ENCODE assay signal across 8 cellular contexts in the genomic region with DNA sequence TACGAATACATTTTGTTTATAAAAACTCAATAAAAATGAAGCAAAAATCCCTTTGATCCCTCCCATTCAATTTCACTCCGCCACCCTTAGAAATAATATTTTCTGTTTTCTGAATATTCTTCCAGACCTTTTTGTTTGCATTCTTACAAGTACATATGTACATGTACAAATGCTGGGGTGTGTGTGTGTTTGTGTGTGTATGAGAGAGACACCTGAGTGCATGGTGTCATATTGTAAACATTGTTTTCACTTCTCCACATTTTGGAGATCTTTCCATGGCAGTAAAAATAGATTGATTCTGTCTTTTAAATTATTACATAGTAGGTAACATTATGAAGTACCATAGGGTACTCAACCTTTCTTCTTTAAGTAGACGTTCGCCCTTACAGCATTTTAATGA. TPM values are rescaled to one million over a fixed set of nuclear protein-coding genes. Genes with fewer than 3 reads are reported as not detected.
DNase-seq lines count a peak whose midpoint lies in the region; ATAC-seq, FAIRE-seq and TF ChIP-seq lines count a peak whose summit lies in the region.

No MANE protein-coding gene starts in this region.

- no peak for TF ChIP-seq POLR2A in heart left ventricle (IDR thresholded peaks at IDR 0.05)
- no peak for TF ChIP-seq POLR2A in HepG2 (IDR thresholded peaks at IDR 0.05; ENCODE audit: insufficient read depth in 1 of 2, low read depth in 2 of 2, low read length in 2 of 2)

- H3K4me2 ChIP-seq in HepG2 (ENCODE audit: low read depth, low read length) = peak overlapping the region; percentile 70

- no peak for FAIRE-seq in HepG2 (lab: Jason Lieb, UNC)

- DNase-seq in heart left ventricle (no peak), left ventricle myocardium superior (no peak), HepG2 (ENCODE audit: low spot score) (peak; percentile 12), AG08395 (ENCODE audit: low spot score) (no peak), RWPE1 (ENCODE audit: low spot score) (no peak)
- DNase-seq in activated T-helper 2 cell treated with anti-CD3 and anti-CD28 coated beads, Interferon-gamma antibody, Interleukin-2, Interleukin-4, amounts not matched to agents 10 μg/mL and 5 μg/mL and 100 μg/mL, durations not matched to agents 14 hours and 24 hours and 36 hours (ENCODE audit: low spot score) = no peak

- no peak overlapping the region for H2AFZ ChIP-seq in HepG2 (ENCODE audit: low read length)

- no peaks in the 10 kb centered on the region for H3K27me3 ChIP-seq in heart left ventricle
- peaks cover 0 to 5% of the 10 kb centered on the region in 2 experiments; a peak in 1 of 5 replicates for H3K27me3 ChIP-seq in HepG2 (ENCODE audit: control insufficient read depth in 1 of 2, insufficient read depth in 2 of 2, low read length in 2 of 2)

- no peaks in the 10 kb centered on the region for H3K9me3 ChIP-seq in heart left ventricle
- no peaks in the 10 kb centered on the region for H3K9me3 ChIP-seq in HepG2 (ENCODE audit: low read length)

- intact Hi-C loops in heart left ventricle (cut with DNase I) (loop anchor here (5.0 to 10.0 kb wide), 10 partner anchors 59 to 716 kb away; a partner anchor contains a TSS), left ventricle myocardium superior (cut with micrococcal nuclease) (no loop called here), HepG2 (cut with micrococcal nuclease; ENCODE audit: unreplicated experiment) (loop anchor here (5.0 to 10.0 kb wide), 3 partner anchors 133 to 711 kb away; a partner anchor contains a TSS)
- intact Hi-C loops in activated T-helper 2 cell treated with anti-CD3 and anti-CD28 coated beads, Interferon-gamma antibody, Interleukin-2, Interleukin-4, amounts not matched to agents 10 μg/mL and 5 μg/mL and 100 μg/mL, durations not matched to agents 14 hours and 24 hours and 36 hours (cut with micrococcal nuclease) = loop anchor here (5.0 to 10.0 kb wide), 6 partner anchors 47 to 387 kb away; a partner anchor contains a TSS

- H3K36me3 Mint-ChIP-seq in activated T-helper 2 cell treated with anti-CD3 and anti-CD28 coated beads, Interferon-gamma antibody, Interleukin-2, Interleukin-4, amounts not matched to agents 10 μg/mL and 5 μg/mL and 100 μg/mL, durations not matched to agents 14 hours and 24 hours and 36 hours (ENCODE audit: low read depth) = peaks cover 18% of the 10 kb centered on the region

- H3K27ac ChIP-seq in heart left ventricle = peak overlapping the region; percentile 93 to 99 (median 96)
- H3K27ac ChIP-seq in HepG2 (ENCODE audit: extremely low read length, insufficient read depth, low read length) = peak overlapping the region; percentile 97
- no peak overlapping the region for H3K27ac ChIP-seq in urinary bladder (ENCODE audit: low read depth)
- no peak overlapping the region for H3K27ac ChIP-seq in RWPE1

- peaks cover 30% of the 10 kb centered on the region for H3K4me1 Mint-ChIP-seq in activated T-helper 2 cell treated with anti-CD3 and anti-CD28 coated beads, Interferon-gamma antibody, Interleukin-2, Interleukin-4, amounts not matched to agents 10 μg/mL and 5 μg/mL and 100 μg/mL, durations not matched to agents 14 hours and 24 hours and 36 hours (ENCODE audit: low read depth)

- peaks cover 85% of the 10 kb centered on the region for H3K79me2 ChIP-seq in HepG2 (ENCODE audit: insufficient read depth, low read length)

- TSS peak; percentile 65 for BruUV-seq in HepG2 (replicated peaks; lab: Mats Ljungman, UMichigan)

- 38 to 45% (median 41%) methylated on average over 4 of the region's 4 CpGs for WGBS in heart left ventricle, 4 donors
- 25% methylated on average over 4 of the region's 4 CpGs for WGBS in HepG2 (ENCODE audit: low lambda C conversion rate)
- 40% methylated on average over 4 of the region's 4 CpGs for WGBS in urinary bladder

- H3K9ac ChIP-seq in HepG2 (ENCODE audit: insufficient read depth, low read depth, low read length) = peak overlapping the region; percentile 99

- H3K36me3 ChIP-seq in heart left ventricle (peaks cover 0 to 6% (median 0%) of the 10 kb centered on the region in 9 donors), HepG2 (replicated peaks in 1 of 2; ENCODE audit: control insufficient read depth in 1 of 2, insufficient read depth in 2 of 2, low read length in 2 of 2) (peaks cover 0 to 5% of the 10 kb centered on the region in 2 experiments; a peak in 2 of 5 replicates), urinary bladder (ENCODE audit: insufficient read depth) (no peaks in the 10 kb centered on the region)

- TF ChIP-seq RAD21 in HepG2 (CRISPR knock-in tag; IDR thresholded peaks at IDR 0.05) = no peak

- TF ChIP-seq CTCF in heart left ventricle (IDR thresholded peaks at IDR 0.05) = no peak
- TF ChIP-seq CTCF in HepG2 (CRISPR knock-in tag; IDR thresholded peaks at IDR 0.05) = no peak
- no peak for TF ChIP-seq CTCF in RWPE1 (conservative IDR thresholded peaks at IDR 0.05; ENCODE audit: low read depth)

- H3K27me3 Mint-ChIP-seq in activated T-helper 2 cell treated with anti-CD3 and anti-CD28 coated beads, Interferon-gamma antibody, Interleukin-2, Interleukin-4, amounts not matched to agents 10 μg/mL and 5 μg/mL and 100 μg/mL, durations not matched to agents 14 hours and 24 hours and 36 hours (ENCODE audit: low read depth) = no peaks in the 10 kb centered on the region

- POLR2A ChIA-PET in HepG2 (lab: Yijun Ruan, JAX) (interaction anchor here (3.6 to 4.0 kb wide), 2 partner anchors 11 to 20 kb away, joined by 44 to 59 read pairs; no protein-coding TSS in a partner anchor), RWPE1 (lab: Yijun Ruan, JAX; ENCODE audit: low non-redundant PET) (no interaction called here)

- H3K4me1 ChIP-seq in heart left ventricle (peaks cover 0 to 57% (median 29%) of the 10 kb centered on the region in 12 donors), HepG2 (ENCODE audit: insufficient read depth, low read length) (peaks cover 30% of the 10 kb centered on the region), urinary bladder (ENCODE audit: insufficient read depth) (no peaks in the 10 kb centered on the region)

- H4K20me1 ChIP-seq in HepG2 (ENCODE audit: insufficient read depth, low read length) = peaks cover 17% of the 10 kb centered on the region

- CTCF ChIA-PET in HepG2 (lab: Yijun Ruan, JAX; ENCODE audit: low intra/inter-chr PET ratio, low total read pairs) (no interaction called here), RWPE1 (lab: Yijun Ruan, JAX) (interaction anchor here (0.6 kb wide), 1 partner anchor 846 kb away, joined by 4 read pairs; no protein-coding TSS in a partner anchor)

- peak overlapping the region; percentile 94 for H3K4me3 Mint-ChIP-seq in activated T-helper 2 cell treated with anti-CD3 and anti-CD28 coated beads, Interferon-gamma antibody, Interleukin-2, Interleukin-4, amounts not matched to agents 10 μg/mL and 5 μg/mL and 100 μg/mL, durations not matched to agents 14 hours and 24 hours and 36 hours (ENCODE audit: low read depth)

- ATAC-seq in heart left ventricle (no peak), left ventricle myocardium superior (no peak), HepG2 (no peak), GM19351 (IDR thresholded peaks at IDR 0.05; ENCODE audit: unreplicated experiment) (no peak)

- H3K9me3 Mint-ChIP-seq in activated T-helper 2 cell treated with anti-CD3 and anti-CD28 coated beads, Interferon-gamma antibody, Interleukin-2, Interleukin-4, amounts not matched to agents 10 μg/mL and 5 μg/mL and 100 μg/mL, durations not matched to agents 14 hours and 24 hours and 36 hours = no peaks in the 10 kb centered on the region

- no peak for TF ChIP-seq EP300 in HepG2 (IDR thresholded peaks at IDR 0.05; ENCODE audit: low read depth in 2 of 2, low read length in 2 of 2)
- TF ChIP-seq EP300 in HepG2 (CRISPR knock-in tag; IDR thresholded peaks at IDR 0.05; ENCODE audit: borderline replicate concordance) = no peak

- H3K27ac Mint-ChIP-seq in activated T-helper 2 cell treated with anti-CD3 and anti-CD28 coated beads, Interferon-gamma antibody, Interleukin-2, Interleukin-4, amounts not matched to agents 10 μg/mL and 5 μg/mL and 100 μg/mL, durations not matched to agents 14 hours and 24 hours and 36 hours = peak overlapping the region; percentile 96

- in situ Hi-C loops in HepG2 (cut with HindIII; ENCODE audit: extremely low pct_ligation_motif_present, low pct_unique_long_range_greater_than_20kb) = loop anchor here (10.0 kb wide), 1 partner anchor 223 kb away; no protein-coding TSS in a partner anchor

- peak overlapping the region; percentile 72 to 97 (median 82) for H3K4me3 ChIP-seq in heart left ventricle
- H3K4me3 ChIP-seq in HepG2 (replicated peaks in 1 of 3; ENCODE audit: insufficient read depth in 1 of 3, low read depth in 2 of 3, low read length in 3 of 3) = peak overlapping the region; percentile 90 to 97 (median 96); a peak in 5 of 6 replicates
- H3K4me3 ChIP-seq in urinary bladder (ENCODE audit: low read depth, low read length) = peak overlapping the region; percentile 13

RNA-seq across cellular contexts. Expression of a gene that starts 1.2 kb away (rescaled TPM):
- 100 to 1,000 TPM in 8 of 9 donors, 10 to 100 TPM in 1; 69.5 to 260 (median 214) TPM for total RNA-seq in heart left ventricle
- 100 to 1,000 TPM; 163 to 206 TPM for polyA plus RNA-seq in heart left ventricle
- total RNA-seq in left ventricle myocardium superior = 237 TPM
- total RNA-seq in activated T-helper 2 cell treated with anti-CD3 and anti-CD28 coated beads, Interferon-gamma antibody, Interleukin-2, Interleukin-4, amounts not matched to agents 10 μg/mL and 5 μg/mL and 100 μg/mL, durations not matched to agents 14 hours and 24 hours and 36 hours = 45.6 and 48.7 TPM in 2 replicates
- 136 and 167 TPM in 2 replicates for total RNA-seq in HepG2 (2016; rRNA removed; fragmentation: Illumina TruSeq; extraction: Trizol)
- total RNA-seq in HepG2 (2016; cell fraction: cytosol; rRNA removed; fragmentation: Illumina TruSeq; extraction: Trizol; ENCODE audit: low read depth) = 55.7 and 74.9 TPM in 2 replicates
- 135 and 177 TPM in 2 replicates for total RNA-seq in HepG2 (2016; cell fraction: insoluble cytoplasmic fraction; rRNA removed; fragmentation: Illumina TruSeq; extraction: Trizol)
- 99.6 and 124 TPM in 2 replicates for total RNA-seq in HepG2 (2016; cell fraction: membrane; rRNA removed; fragmentation: Illumina TruSeq; extraction: Trizol)
- 59.5 and 60.1 TPM in 2 replicates for total RNA-seq in HepG2 (2016; cell fraction: nucleus; rRNA removed; fragmentation: Illumina TruSeq; extraction: Trizol)
- polyA plus RNA-seq in HepG2 (2011; rRNA removed) = 30.6 and 38.8 TPM in 2 replicates
- 20.0 and 25.7 TPM in 2 replicates for polyA plus RNA-seq in HepG2 (2011; cell fraction: cytosol; rRNA removed)
- 4.9 and 6.2 TPM in 2 replicates for polyA plus RNA-seq in HepG2 (2011; cell fraction: nucleus; rRNA removed)
- 44.9 and 69.4 TPM in 2 replicates for polyA plus RNA-seq in HepG2 (2012)
- 87.5 and 128 TPM in 2 replicates for polyA plus RNA-seq in HepG2 (2016; cell fraction: cytosol; fragmentation: Illumina TruSeq; extraction: Trizol; ENCODE audit: low read depth)
- 185 and 198 TPM in 2 replicates for polyA plus RNA-seq in HepG2 (2016; cell fraction: insoluble cytoplasmic fraction; fragmentation: Illumina TruSeq; extraction: Trizol; ENCODE audit: low read depth)
- polyA plus RNA-seq in HepG2 (2016; cell fraction: membrane; fragmentation: Illumina TruSeq; extraction: Trizol; ENCODE audit: low read depth) = 103 and 146 TPM in 2 replicates
- 116 and 120 TPM in 2 replicates for polyA plus RNA-seq in HepG2 (2016; cell fraction: nucleus; fragmentation: Illumina TruSeq; extraction: Trizol; ENCODE audit: insufficient read depth, low read depth)
- polyA minus RNA-seq in HepG2 (2011; rRNA and poly(A)+ RNA removed; ENCODE audit: low replicate concordance) = 6.2 and 10.8 TPM in 2 replicates
- polyA minus RNA-seq in HepG2 (2011; cell fraction: cytosol; rRNA and poly(A)+ RNA removed) = 11.6 and 17.2 TPM in 2 replicates
- polyA minus RNA-seq in HepG2 (2011; cell fraction: nucleus; rRNA and poly(A)+ RNA removed) = 10.8 and 11.7 TPM in 2 replicates
- total RNA-seq in urinary bladder = 41.7 TPM
- polyA plus RNA-seq in urinary bladder = 48.4 TPM

RNA-seq across cellular contexts. Expression of a gene that starts 1.6 kb away (rescaled TPM):
- total RNA-seq in heart left ventricle (100 to 1,000 TPM; 145 to 245 (median 180) TPM), left ventricle myocardium superior (234 TPM), HepG2 (2016; rRNA removed; fragmentation: Illumina TruSeq; extraction: Trizol) (24.7 and 26.9 TPM in 2 replicates), urinary bladder (114 TPM)
- polyA plus RNA-seq in heart left ventricle (100 to 1,000 TPM in 1 of 2 donors, 10 to 100 TPM in 1; 66.9 to 109 TPM), HepG2 (2011; rRNA removed) (29.8 and 33.7 TPM in 2 replicates), urinary bladder (39.3 TPM)
- total RNA-seq in activated T-helper 2 cell treated with anti-CD3 and anti-CD28 coated beads, Interferon-gamma antibody, Interleukin-2, Interleukin-4, amounts not matched to agents 10 μg/mL and 5 μg/mL and 100 μg/mL, durations not matched to agents 14 hours and 24 hours and 36 hours = 29.6 and 33.1 TPM in 2 replicates
- total RNA-seq in HepG2 (2016; cell fraction: cytosol; rRNA removed; fragmentation: Illumina TruSeq; extraction: Trizol; ENCODE audit: low read depth) = 19.2 and 19.8 TPM in 2 replicates
- 24.4 and 26.6 TPM in 2 replicates for total RNA-seq in HepG2 (2016; cell fraction: insoluble cytoplasmic fraction; rRNA removed; fragmentation: Illumina TruSeq; extraction: Trizol)
- 30.2 and 31.2 TPM in 2 replicates for total RNA-seq in HepG2 (2016; cell fraction: membrane; rRNA removed; fragmentation: Illumina TruSeq; extraction: Trizol)
- total RNA-seq in HepG2 (2016; cell fraction: nucleus; rRNA removed; fragmentation: Illumina TruSeq; extraction: Trizol) = 35.5 and 41.2 TPM in 2 replicates
- 18.7 and 31.3 TPM in 2 replicates for polyA plus RNA-seq in HepG2 (2011; cell fraction: cytosol; rRNA removed)
- polyA plus RNA-seq in HepG2 (2011; cell fraction: nucleus; rRNA removed) = 24.6 and 25.9 TPM in 2 replicates
- polyA plus RNA-seq in HepG2 (2012) = 17.8 and 22.4 TPM in 2 replicates
- 7.0 and 7.9 TPM in 2 replicates for polyA plus RNA-seq in HepG2 (2016; cell fraction: cytosol; fragmentation: Illumina TruSeq; extraction: Trizol; ENCODE audit: low read depth)
- 26.4 and 26.6 TPM in 2 replicates for polyA plus RNA-seq in HepG2 (2016; cell fraction: insoluble cytoplasmic fraction; fragmentation: Illumina TruSeq; extraction: Trizol; ENCODE audit: low read depth)
- 18.2 and 18.5 TPM in 2 replicates for polyA plus RNA-seq in HepG2 (2016; cell fraction: membrane; fragmentation: Illumina TruSeq; extraction: Trizol; ENCODE audit: low read depth)
- 30.5 and 31.0 TPM in 2 replicates for polyA plus RNA-seq in HepG2 (2016; cell fraction: nucleus; fragmentation: Illumina TruSeq; extraction: Trizol; ENCODE audit: insufficient read depth, low read depth)
- polyA minus RNA-seq in HepG2 (2011; rRNA and poly(A)+ RNA removed; ENCODE audit: low replicate concordance) = 20.4 and 41.0 TPM in 2 replicates
- 19.0 and 23.2 TPM in 2 replicates for polyA minus RNA-seq in HepG2 (2011; cell fraction: cytosol; rRNA and poly(A)+ RNA removed)
- 115 and 116 TPM in 2 replicates for polyA minus RNA-seq in HepG2 (2011; cell fraction: nucleus; rRNA and poly(A)+ RNA removed)

RNA-seq across cellular contexts. Expression of a gene that starts 24.1 kb away (rescaled TPM):
- under 1 TPM in 8 of 9 donors, not detected in 1; 0.07 to 0.83 (median 0.48) TPM for total RNA-seq in heart left ventricle
- polyA plus RNA-seq in heart left ventricle = under 1 TPM; 0.19 to 0.25 TPM
- 0.47 TPM for total RNA-seq in left ventricle myocardium superior
- 0.07 and 0.09 TPM in 2 replicates for total RNA-seq in activated T-helper 2 cell treated with anti-CD3 and anti-CD28 coated beads, Interferon-gamma antibody, Interleukin-2, Interleukin-4, amounts not matched to agents 10 μg/mL and 5 μg/mL and 100 μg/mL, durations not matched to agents 14 hours and 24 hours and 36 hours
- total RNA-seq in HepG2 (2016; rRNA removed; fragmentation: Illumina TruSeq; extraction: Trizol) = 0.02 and 0.03 TPM in 2 replicates
- total RNA-seq in HepG2 (2016; cell fraction: cytosol; rRNA removed; fragmentation: Illumina TruSeq; extraction: Trizol; ENCODE audit: low read depth) = under 0.01 TPM in 1 of 2 replicates, not detected in the other
- total RNA-seq in HepG2 (2016; cell fraction: insoluble cytoplasmic fraction; rRNA removed; fragmentation: Illumina TruSeq; extraction: Trizol) = 0.06 TPM in 1 of 2 replicates, not detected in the other
- total RNA-seq in HepG2 (2016; cell fraction: membrane; rRNA removed; fragmentation: Illumina TruSeq; extraction: Trizol) = not detected in 2 replicates
- total RNA-seq in HepG2 (2016; cell fraction: nucleus; rRNA removed; fragmentation: Illumina TruSeq; extraction: Trizol) = 0.06 TPM in 1 of 2 replicates, not detected in the other
- polyA plus RNA-seq in HepG2 (2011; rRNA removed) = 0.03 TPM in 1 of 2 replicates, not detected in the other
- 0.04 and 0.17 TPM in 2 replicates for polyA plus RNA-seq in HepG2 (2011; cell fraction: cytosol; rRNA removed)
- polyA plus RNA-seq in HepG2 (2011; cell fraction: nucleus; rRNA removed) = 0.12 TPM in 1 of 2 replicates, not detected in the other
- 0.05 TPM in 1 of 2 replicates, not detected in the other for polyA plus RNA-seq in HepG2 (2012)
- not detected in 2 replicates for polyA plus RNA-seq in HepG2 (2016; cell fraction: cytosol; fragmentation: Illumina TruSeq; extraction: Trizol; ENCODE audit: low read depth)
- polyA plus RNA-seq in HepG2 (2016; cell fraction: insoluble cytoplasmic fraction; fragmentation: Illumina TruSeq; extraction: Trizol; ENCODE audit: low read depth) = not detected in 2 replicates
- not detected in 2 replicates for polyA plus RNA-seq in HepG2 (2016; cell fraction: membrane; fragmentation: Illumina TruSeq; extraction: Trizol; ENCODE audit: low read depth)
- not detected in 2 replicates for polyA plus RNA-seq in HepG2 (2016; cell fraction: nucleus; fragmentation: Illumina TruSeq; extraction: Trizol; ENCODE audit: insufficient read depth, low read depth)
- 0.05 TPM in 1 of 2 replicates, not detected in the other for polyA minus RNA-seq in HepG2 (2011; rRNA and poly(A)+ RNA removed; ENCODE audit: low replicate concordance)
- not detected in 2 replicates for polyA minus RNA-seq in HepG2 (2011; cell fraction: cytosol; rRNA and poly(A)+ RNA removed)
- polyA minus RNA-seq in HepG2 (2011; cell fraction: nucleus; rRNA and poly(A)+ RNA removed) = 0.12 and 0.13 TPM in 2 replicates
- total RNA-seq in urinary bladder = 0.37 TPM
- 0.06 TPM for polyA plus RNA-seq in urinary bladder

Comparison
In these comparisons a context has a peak if more than half of its experiments do, and no peak if none do; other contexts are left out.
1. H3K27ac ChIP-seq: peak in heart left ventricle (12 of 12) and HepG2 (single experiment); none in urinary bladder (single experiment) and RWPE1 (single experiment).
2. H3K4me3 ChIP-seq: peak in every context shown above with its lines; median percentile 96 in HepG2; 82 in heart left ventricle; 13 in urinary bladder.